16 cellular contexts compared by ENCODE assay signal in genomic region chrX:111338095-111338698, GRCh38.
A peak's percentile ranks its signal among the peaks of the same experiment; 100 is the strongest.
DNase-seq lines count a peak whose midpoint lies in the region; TF ChIP-seq lines count a peak whose summit lies in the region.
"Had no signal": no experiment of that assay in that cellular context is flagged by ENCODE, and none has a peak within 500 bp of the region (broad histone marks: within the 10 kb centered on the region; RNA-seq: fewer than 3 reads in every experiment).

No MANE protein-coding gene starts in this region.

- peaks cover 3 to 11% (median 5%) of the 10 kb centered on the region in 5 experiments for H3K9me3 Mint-ChIP-seq in brain
- H3K9me3 Mint-ChIP-seq: CD4-positive, alpha-beta memory T cell had no signal

- H3K4me1 Mint-ChIP-seq in brain: peaks cover 88% of the 10 kb centered on the region
- H3K4me1 Mint-ChIP-seq: CD4-positive, alpha-beta memory T cell had no signal

- no peak overlapping the region for H3K4me3 Mint-ChIP-seq in brain
- H3K4me3 Mint-ChIP-seq: CD4-positive, alpha-beta memory T cell had no signal

- DNase-seq in NCI-H446 treated with DMSO at 0.1 percent for 48 hours (lab: John Stamatoyannopoulos, UW): peak; percentile 0
- DNase-seq in NCI-H446 (lab: John Stamatoyannopoulos, UW): no peak
- peak; percentile 11 for DNase-seq in NCI-H69 (lab: John Stamatoyannopoulos, UW)
- DNase-seq in mucosa of gallbladder (ENCODE audit: low spot score): peak; percentile 11
- no peak for DNase-seq in NCI-H345 treated with DMSO at 0.1 percent for 48 hours (lab: John Stamatoyannopoulos, UW; ENCODE audit: unreplicated experiment)
- no peak for DNase-seq in SW480 (ENCODE audit: low spot score)
- no peak for DNase-seq in NCI-H187 treated with DMSO at 0.1 percent for 48 hours (lab: John Stamatoyannopoulos, UW)
- DNase-seq: C1 segment of cervical spinal cord; Calu3; CD4-positive, alpha-beta memory T cell; COR-L47; DMS53; DMS79 treated with DMSO at 0.1 percent for 48 hours; GF-D8; GOT3 had no signal

- peak overlapping the region in 3 of 5 experiments; percentile 36 to 61 (median 52) for H3K27ac Mint-ChIP-seq in brain
- H3K27ac Mint-ChIP-seq: CD4-positive, alpha-beta memory T cell had no signal

- H3K27me3 Mint-ChIP-seq in brain: peaks cover 3% of the 10 kb centered on the region

- peaks cover 69% of the 10 kb centered on the region for H3K36me3 Mint-ChIP-seq in brain
- H3K36me3 Mint-ChIP-seq: CD4-positive, alpha-beta memory T cell had no signal

- no peak for TF ChIP-seq CTCF in brain (conservative IDR thresholded peaks at IDR 0.05)

Comparison
In these comparisons a context has a peak if more than half of its experiments do, and no peak if none do; other contexts are left out.
1. DNase-seq: peak in NCI-H446 treated with DMSO at 0.1 percent for 48 hours (single experiment), NCI-H69 (single experiment) and mucosa of gallbladder (single experiment); none in NCI-H446 (0 of 2), NCI-H345 treated with DMSO at 0.1 percent for 48 hours (single experiment), SW480 (single experiment) and NCI-H187 treated with DMSO at 0.1 percent for 48 hours (single experiment).